In genomic region chr1:218584418-218585155, GRCh38 we compare ENCODE assay signal across 18 cellular contexts.
DNase-seq lines count a peak whose midpoint lies in the region; ATAC-seq, FAIRE-seq and TF ChIP-seq lines count a peak whose summit lies in the region.
"Had no signal": no experiment of that assay in that cellular context is flagged by ENCODE, and none has a peak within 500 bp of the region (broad histone marks: within the 10 kb centered on the region; RNA-seq: fewer than 3 reads in every experiment).

No MANE protein-coding gene starts in this region.

- no peak for ATAC-seq in GM21529 (IDR thresholded peaks at IDR 0.05; ENCODE audit: unreplicated experiment)

- DNase-seq in ELR (ENCODE audit: low read depth) (peak; percentile 84), NCI-H82 treated with DMSO at 0.1 percent for 48 hours (lab: John Stamatoyannopoulos, UW; ENCODE audit: unreplicated experiment) (peak; percentile 24), bronchial epithelial cell (ENCODE audit: low read depth) (peak; percentile 66), nephron progenitor cell (no peak), small intestine (no peak), COR-L47 (lab: John Stamatoyannopoulos, UW) (no peak)
- DNase-seq in effector CD8-positive, alpha-beta T cell (lab: John Stamatoyannopoulos, UW), result no peak
- DNase-seq: activated naive CD8-positive, alpha-beta T cell treated with anti-CD3 and anti-CD28 coated beads, Interleukin-2, amount 10 ng/mL, durations not matched to agents 7 days and 5 days; GDM1; NCI-H1436; NCI-H69; right cardiac atrium; SIG-M5 had no signal

- WGBS in small intestine, 3 donors, result 28 to 48% (median 29%) methylated on average over 3 of the region's 3 CpGs

- H3K4me1 ChIP-seq in small intestine (ENCODE audit: control insufficient read depth in 2 of 2, insufficient read depth in 1 of 2, low read depth in 1 of 2, low read length in 1 of 2), result no peaks in the 10 kb centered on the region

- TF ChIP-seq CTCF in bronchial epithelial cell (IDR thresholded peaks at IDR 0.05; ENCODE audit: insufficient read depth, low read length, severe bottlenecking), result no peak
- TF ChIP-seq CTCF in nephron progenitor cell (IDR thresholded peaks at IDR 0.05), result no peak

- no peak for FAIRE-seq in bronchial epithelial cell (lab: Jason Lieb, UNC)
- FAIRE-seq in small intestine (lab: Jason Lieb, UNC), result no peak

- H3K9me3 Mint-ChIP-seq in nephron progenitor cell, result peaks cover 21% of the 10 kb centered on the region
- H3K9me3 Mint-ChIP-seq: activated naive CD8-positive, alpha-beta T cell treated with anti-CD3 and anti-CD28 coated beads, Interleukin-2, amount 10 ng/mL, durations not matched to agents 7 days and 5 days; dendritic cell treated with granulocyte-macrophage colony-stimulating factor and Interleukin-4, amounts not matched to agents 40 ng/mL and 50 ng/mL, for 4 days had no signal

- peak overlapping the region; percentile 52 for H3K27ac Mint-ChIP-seq in nephron progenitor cell
- H3K27ac Mint-ChIP-seq: activated naive CD8-positive, alpha-beta T cell treated with anti-CD3 and anti-CD28 coated beads, Interleukin-2, amount 10 ng/mL, durations not matched to agents 7 days and 5 days; B cell; dendritic cell treated with granulocyte-macrophage colony-stimulating factor and Interleukin-4, amounts not matched to agents 40 ng/mL and 50 ng/mL, for 4 days; stimulated activated naive CD8-positive, alpha-beta T cell treated with anti-CD3 and anti-CD28 coated beads, Interleukin-15, Interleukin-2, amounts not matched to agents 100 ng/mL and 50 ng/mL, for 24 hours had no signal

- no peaks in the 10 kb centered on the region for H3K9me3 ChIP-seq in small intestine (ENCODE audit: control insufficient read depth, low read depth)

- no peak overlapping the region for H3K27ac ChIP-seq in small intestine (ENCODE audit: low read depth in 1 of 2, low read length in 1 of 2)
- H3K27ac ChIP-seq: VCaP had no signal

- H3K4me3 ChIP-seq in bronchial epithelial cell (ENCODE audit: low read depth, low read length), result no peak overlapping the region
- H3K4me3 ChIP-seq in small intestine (ENCODE audit: low read depth in 1 of 2, low read length in 2 of 2), result no peak overlapping the region

- no peaks in the 10 kb centered on the region for H3K36me3 ChIP-seq in bronchial epithelial cell (ENCODE audit: control insufficient read depth, insufficient read depth, low read length)
- H3K36me3 ChIP-seq in small intestine (ENCODE audit: control insufficient read depth in 2 of 2, insufficient read depth in 2 of 2, low read length in 2 of 2), result no peaks in the 10 kb centered on the region

- H3K4me3 Mint-ChIP-seq in nephron progenitor cell, result no peak overlapping the region
- H3K4me3 Mint-ChIP-seq: activated naive CD8-positive, alpha-beta T cell treated with anti-CD3 and anti-CD28 coated beads, Interleukin-2, amount 10 ng/mL, durations not matched to agents 7 days and 5 days; B cell; dendritic cell treated with granulocyte-macrophage colony-stimulating factor and Interleukin-4, amounts not matched to agents 40 ng/mL and 50 ng/mL, for 4 days; stimulated activated naive CD8-positive, alpha-beta T cell treated with anti-CD3 and anti-CD28 coated beads, Interleukin-15, Interleukin-2, amounts not matched to agents 100 ng/mL and 50 ng/mL, for 24 hours had no signal

- no peaks in the 10 kb centered on the region for H3K27me3 ChIP-seq in bronchial epithelial cell (ENCODE audit: control insufficient read depth, insufficient read depth, low read length)
- peaks cover 0 to 2% of the 10 kb centered on the region in 2 donors for H3K27me3 ChIP-seq in small intestine (ENCODE audit: control insufficient read depth in 2 of 2, insufficient read depth in 2 of 2, low read length in 2 of 2)

- H3K36me3 Mint-ChIP-seq in nephron progenitor cell (ENCODE audit: low read depth), result peaks cover 20% of the 10 kb centered on the region
- H3K36me3 Mint-ChIP-seq: activated naive CD8-positive, alpha-beta T cell treated with anti-CD3 and anti-CD28 coated beads, Interleukin-2, amount 10 ng/mL, durations not matched to agents 7 days and 5 days had no signal

- H3K27me3 Mint-ChIP-seq in nephron progenitor cell (ENCODE audit: low read depth, poor library complexity), result no peaks in the 10 kb centered on the region
- H3K27me3 Mint-ChIP-seq: activated naive CD8-positive, alpha-beta T cell treated with anti-CD3 and anti-CD28 coated beads, Interleukin-2, amount 10 ng/mL, durations not matched to agents 7 days and 5 days; dendritic cell treated with granulocyte-macrophage colony-stimulating factor and Interleukin-4, amounts not matched to agents 40 ng/mL and 50 ng/mL, for 4 days had no signal

- peaks cover 24% of the 10 kb centered on the region for H3K4me1 Mint-ChIP-seq in nephron progenitor cell
- H3K4me1 Mint-ChIP-seq: activated naive CD8-positive, alpha-beta T cell treated with anti-CD3 and anti-CD28 coated beads, Interleukin-2, amount 10 ng/mL, durations not matched to agents 7 days and 5 days; B cell had no signal

Comparison
In these comparisons a context has a peak if more than half of its experiments do, and no peak if none do; other contexts are left out.
1. DNase-seq: peak in ELR (single experiment), NCI-H82 treated with DMSO at 0.1 percent for 48 hours (single experiment) and bronchial epithelial cell (single experiment); none in nephron progenitor cell (single experiment), small intestine (single experiment), effector CD8-positive, alpha-beta T cell (single experiment) and COR-L47 (single experiment).